27 cellular contexts compared by ENCODE assay signal in genomic region chr18:66457245-66457644, GRCh38.
"Had no signal": no experiment of that assay in that cellular context is flagged by ENCODE, and none has a peak within 500 bp of the region (broad histone marks: within the 10 kb centered on the region; RNA-seq: fewer than 3 reads in every experiment).

No MANE protein-coding gene starts in this region.

- H3K27ac ChIP-seq: adrenal gland, body of pancreas, colonic mucosa, VCaP had no signal

- H3K4me3 ChIP-seq: adrenal gland, body of pancreas, colonic mucosa had no signal

- H3K4me1 ChIP-seq: adrenal gland, body of pancreas, colonic mucosa had no signal

- H3K36me3 Mint-ChIP-seq: activated naive CD4-positive, alpha-beta T cell treated with anti-CD3 and anti-CD28 coated beads, Interleukin-2, amount 50 U/mL, for 24 hours; activated naive CD8-positive, alpha-beta T cell treated with anti-CD3 and anti-CD28 coated beads for 36 hours had no signal

- DNase-seq: activated B cell treated with CpG ODN at 0.5 μM for 24 hours; activated CD4-positive, alpha-beta T cell treated with anti-CD3 and anti-CD28 coated beads for 48 hours; activated CD4-positive, alpha-beta T cell treated with anti-CD3 and anti-CD28 coated beads, Interleukin-2, amount 50 U/mL, for 1 hour; activated CD4-positive, alpha-beta T cell treated with anti-CD3 and anti-CD28 coated beads, Interleukin-2, amount 50 U/mL, for 48 hours; activated CD8-positive, alpha-beta memory T cell treated with anti-CD3 and anti-CD28 coated beads for 24 hours; activated CD8-positive, alpha-beta T cell treated with anti-CD3 and anti-CD28 coated beads for 36 hours; activated effector memory CD4-positive, alpha-beta T cell treated with anti-CD3 and anti-CD28 coated beads, Interleukin-2, amount 50 U/mL, for 16 hours; activated naive CD4-positive, alpha-beta T cell treated with anti-CD3 and anti-CD28 coated beads for 36 hours; activated naive CD8-positive, alpha-beta T cell treated with anti-CD3 and anti-CD28 coated beads for 36 hours; activated naive CD8-positive, alpha-beta T cell treated with anti-CD3 and anti-CD28 coated beads, Interleukin-2, amount 50 U/mL, for 24 hours; activated T-cell treated with anti-CD3 and anti-CD28 coated beads, Interleukin-2, amount 50 U/mL, for 4 hours; adrenal gland; amygdala; aorta; body of pancreas; caudate nucleus; colonic mucosa; effector CD8-positive, alpha-beta T cell; foreskin fibroblast; head of caudate nucleus; T-helper 2 cell had no signal

- H3K4me1 Mint-ChIP-seq: activated B cell treated with CpG ODN at 0.5 μM for 24 hours; activated naive CD4-positive, alpha-beta T cell treated with anti-CD3 and anti-CD28 coated beads, Interleukin-2, amount 50 U/mL, for 24 hours; activated naive CD8-positive, alpha-beta T cell treated with anti-CD3 and anti-CD28 coated beads for 36 hours; activated naive CD8-positive, alpha-beta T cell treated with anti-CD3 and anti-CD28 coated beads, Interleukin-2, amount 50 U/mL, for 24 hours had no signal

- ATAC-seq: activated CD4-positive, CD25-positive, alpha-beta regulatory T cell treated with anti-CD3 and anti-CD28 coated beads, Interleukin-2, amount 50 U/mL, for 24 hours; activated CD8-positive, alpha-beta T cell treated with anti-CD3 and anti-CD28 coated beads for 36 hours; activated naive CD8-positive, alpha-beta T cell treated with anti-CD3 and anti-CD28 coated beads, Interleukin-2, amount 50 U/mL, for 24 hours; activated T-cell treated with anti-CD3 and anti-CD28 coated beads, Interleukin-2, amount 50 U/mL, for 4 hours; body of pancreas; esophagus mucosa had no signal

- H3K27me3 ChIP-seq: body of pancreas, colonic mucosa had no signal

- H3K36me3 ChIP-seq: adrenal gland, colonic mucosa had no signal

- H3K27ac Mint-ChIP-seq: activated B cell treated with CpG ODN at 0.5 μM for 24 hours; activated CD8-positive, alpha-beta T cell treated with anti-CD3 and anti-CD28 coated beads for 36 hours; activated naive CD4-positive, alpha-beta T cell treated with anti-CD3 and anti-CD28 coated beads for 36 hours; activated naive CD4-positive, alpha-beta T cell treated with anti-CD3 and anti-CD28 coated beads, Interleukin-2, amount 50 U/mL, for 24 hours; activated naive CD8-positive, alpha-beta T cell treated with anti-CD3 and anti-CD28 coated beads for 36 hours; activated naive CD8-positive, alpha-beta T cell treated with anti-CD3 and anti-CD28 coated beads, Interleukin-2, amount 50 U/mL, for 24 hours; activated T-helper 1 cell treated with anti-CD3 and anti-CD28 coated beads, Interleukin-12 subunit alpha, Interleukin-12 subunit beta, Interleukin-2, Interleukin-4 antibody, amounts not matched to agents 30 ng/mL and 10 ng/mL and 1 ng/mL, durations not matched to agents 14 hours and 24 hours and 36 hours; activated T-helper 2 cell treated with anti-CD3 and anti-CD28 coated beads, Interferon-gamma antibody, Interleukin-2, Interleukin-4, amounts not matched to agents 10 μg/mL and 5 μg/mL and 100 μg/mL, durations not matched to agents 14 hours and 24 hours and 36 hours had no signal

- H3K4me3 Mint-ChIP-seq: activated B cell treated with CpG ODN at 0.5 μM for 24 hours; activated CD8-positive, alpha-beta T cell treated with anti-CD3 and anti-CD28 coated beads for 36 hours; activated naive CD4-positive, alpha-beta T cell treated with anti-CD3 and anti-CD28 coated beads for 36 hours; activated naive CD4-positive, alpha-beta T cell treated with anti-CD3 and anti-CD28 coated beads, Interleukin-2, amount 50 U/mL, for 24 hours; activated naive CD8-positive, alpha-beta T cell treated with anti-CD3 and anti-CD28 coated beads for 36 hours; activated naive CD8-positive, alpha-beta T cell treated with anti-CD3 and anti-CD28 coated beads, Interleukin-2, amount 50 U/mL, for 24 hours; activated T-cell treated with anti-CD3 and anti-CD28 coated beads, Interleukin-2, amount 50 U/mL, for 4 hours; activated T-helper 1 cell treated with anti-CD3 and anti-CD28 coated beads, Interleukin-12 subunit alpha, Interleukin-12 subunit beta, Interleukin-2, Interleukin-4 antibody, amounts not matched to agents 30 ng/mL and 10 ng/mL and 1 ng/mL, durations not matched to agents 14 hours and 24 hours and 36 hours had no signal

- H3K27me3 Mint-ChIP-seq: activated B cell treated with CpG ODN at 0.5 μM for 24 hours; activated CD8-positive, alpha-beta T cell treated with anti-CD3 and anti-CD28 coated beads for 36 hours; activated naive CD4-positive, alpha-beta T cell treated with anti-CD3 and anti-CD28 coated beads, Interleukin-2, amount 50 U/mL, for 24 hours; activated naive CD8-positive, alpha-beta T cell treated with anti-CD3 and anti-CD28 coated beads for 36 hours; activated naive CD8-positive, alpha-beta T cell treated with anti-CD3 and anti-CD28 coated beads, Interleukin-2, amount 50 U/mL, for 24 hours had no signal
